Comparison of ENCODE assay signal across 14 cellular contexts in the genomic region with DNA sequence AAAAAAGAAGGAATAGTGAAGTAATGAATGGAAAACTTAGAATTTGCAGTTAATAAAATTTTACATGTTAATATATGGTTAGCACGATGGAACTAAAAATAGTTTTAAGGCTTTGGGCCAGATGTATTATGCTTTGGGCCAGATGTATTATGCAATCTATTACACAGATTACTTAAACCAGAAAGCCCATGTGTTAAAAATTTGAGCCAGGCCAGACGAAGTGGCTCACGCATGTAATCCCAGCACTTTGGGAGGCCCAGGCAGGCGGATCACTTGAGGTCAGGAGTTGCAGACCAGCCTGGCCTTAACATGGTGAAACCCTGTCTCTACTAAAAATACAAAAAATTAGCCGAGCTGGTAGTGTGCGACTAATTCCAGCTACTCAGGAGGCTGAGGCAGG. TPM values are rescaled to one million over a fixed set of nuclear protein-coding genes. Genes with fewer than 3 reads are reported as not detected.
DNase-seq lines count a peak whose midpoint lies in the region; ATAC-seq and TF ChIP-seq lines count a peak whose summit lies in the region.
"Had no signal": no experiment of that assay in that cellular context is flagged by ENCODE, and none has a peak within 500 bp of the region (broad histone marks: within the 10 kb centered on the region; RNA-seq: fewer than 3 reads in every experiment).

No MANE protein-coding gene starts in this region.

- no peak overlapping the region for H3K4me3 ChIP-seq in foreskin fibroblast (ENCODE audit: low read depth in 1 of 2, low read length in 2 of 2)
- H3K4me3 ChIP-seq: breast epithelium had no signal

- CTCF ChIA-PET in RWPE1 (lab: Yijun Ruan, JAX) = interaction anchor here (0.5 to 0.6 kb wide), 2 partner anchors 82 to 359 kb away, joined by 3 to 5 read pairs; no protein-coding TSS in a partner anchor

- intact Hi-C loops in sciatic nerve (cut with DNase I) = no loop called here

- peak overlapping the region; percentile 66 for H3K27ac ChIP-seq in RWPE1

- POLR2A ChIA-PET in RWPE1 (lab: Yijun Ruan, JAX; ENCODE audit: low non-redundant PET) = no interaction called here

- no peak for TF ChIP-seq CTCF in AG09319 (IDR thresholded peaks at IDR 0.05; ENCODE audit: low read depth, low read length)
- TF ChIP-seq CTCF in RWPE1 (conservative IDR thresholded peaks at IDR 0.05; ENCODE audit: low read depth) = no peak
- TF ChIP-seq CTCF in foreskin fibroblast (IDR thresholded peaks at IDR 0.05; ENCODE audit: low read depth, low read length) = no peak

- peak; percentile 96 for ATAC-seq in sciatic nerve
- ATAC-seq in HG02840 (IDR thresholded peaks at IDR 0.05; ENCODE audit: low FRiP score, unreplicated experiment) = no peak
- ATAC-seq in HG03196 (IDR thresholded peaks at IDR 0.05; ENCODE audit: unreplicated experiment) = no peak
- ATAC-seq: naive thymus-derived CD8-positive, alpha-beta T cell had no signal

- DNase-seq in AG09319 (ENCODE audit: extremely low read depth, low read depth) = peak; percentile 85
- DNase-seq in RWPE1 (ENCODE audit: low spot score) = no peak
- peak; percentile 82 to 91 for DNase-seq in foreskin fibroblast
- no peak for DNase-seq in sciatic nerve (ENCODE audit: low spot score)
- DNase-seq in NCI-H2029 treated with DMSO at 0.1 percent for 48 hours (lab: John Stamatoyannopoulos, UW) = no peak
- no peak for DNase-seq in NCI-H2227 treated with DMSO at 0.1 percent for 48 hours (lab: John Stamatoyannopoulos, UW)
- DNase-seq: activated CD4-positive, alpha-beta T cell treated with anti-CD3 and anti-CD28 coated beads, Interleukin-2, amount 10 ng/mL, durations not matched to agents 24 days and 14 days; C1 segment of cervical spinal cord; immature natural killer cell; naive thymus-derived CD8-positive, alpha-beta T cell; NCI-H2029 had no signal

RNA-seq across cellular contexts. Expression of a gene that starts 17.2 kb away (rescaled TPM):
- total RNA-seq in sciatic nerve = 17.3 TPM

Comparison
In these comparisons a context has a peak if more than half of its experiments do, and no peak if none do; other contexts are left out.
1. DNase-seq: peak in AG09319 (single experiment) and foreskin fibroblast (2 of 2); none in RWPE1 (single experiment), sciatic nerve (single experiment), NCI-H2029 treated with DMSO at 0.1 percent for 48 hours (single experiment) and NCI-H2227 treated with DMSO at 0.1 percent for 48 hours (single experiment).